13 cellular contexts compared by ENCODE assay signal in genomic region chr1:57489342-57490036, GRCh38.
DNase-seq lines count a peak whose midpoint lies in the region; ATAC-seq and TF ChIP-seq lines count a peak whose summit lies in the region.
"Had no signal": no experiment of that assay in that cellular context is flagged by ENCODE, and none has a peak within 500 bp of the region (broad histone marks: within the 10 kb centered on the region; RNA-seq: fewer than 3 reads in every experiment).

No MANE protein-coding gene starts in this region.

- H3K4me3 ChIP-seq in neuronal stem cell (ENCODE audit: low read length in 2 of 2), result no peak overlapping the region
- H3K4me3 ChIP-seq: hepatocyte had no signal

- WGBS in neuronal stem cell (ENCODE audit: extremely low coverage in 2 of 2, insufficient read length in 2 of 2, insufficient replicate concordance in 1 of 2), 2 donors, result no CpG with 5 or more reads among the region's 5 CpGs

- no peak overlapping the region for H4K91ac ChIP-seq in neuronal stem cell (ENCODE audit: low read depth, low read length, poor library complexity)

- H3K9me3 ChIP-seq in neuronal stem cell (replicated peaks in 1 of 2; ENCODE audit: control insufficient read depth in 2 of 2, insufficient read depth in 1 of 2, low read depth in 1 of 2, low read length in 2 of 2), result no peaks in the 10 kb centered on the region

- H3K4me1 Mint-ChIP-seq in chondrocyte (ENCODE audit: low read depth), result peaks cover 11% of the 10 kb centered on the region
- no peaks in the 10 kb centered on the region for H3K4me1 Mint-ChIP-seq in naive thymus-derived CD8-positive, alpha-beta T cell

- no peak overlapping the region for H2BK12ac ChIP-seq in neuronal stem cell (ENCODE audit: low read length)

- no peak overlapping the region for H4K8ac ChIP-seq in neuronal stem cell (ENCODE audit: low read depth, low read length)

- no peak overlapping the region for H3K23ac ChIP-seq in neuronal stem cell (ENCODE audit: low read depth, low read length, poor library complexity)

- H3K9me3 Mint-ChIP-seq in chondrocyte (ENCODE audit: low read depth), result no peaks in the 10 kb centered on the region
- H3K9me3 Mint-ChIP-seq in naive thymus-derived CD8-positive, alpha-beta T cell, result peaks cover 0 to 5% (median 0%) of the 10 kb centered on the region in 9 donors

- no peaks in the 10 kb centered on the region for H3K36me3 Mint-ChIP-seq in chondrocyte (ENCODE audit: low read depth)
- H3K36me3 Mint-ChIP-seq in naive thymus-derived CD8-positive, alpha-beta T cell, result no peaks in the 10 kb centered on the region

- H3K27me3 Mint-ChIP-seq in chondrocyte (ENCODE audit: low read depth), result no peaks in the 10 kb centered on the region
- peaks cover 1 to 16% (median 4%) of the 10 kb centered on the region in 5 donors for H3K27me3 Mint-ChIP-seq in naive thymus-derived CD8-positive, alpha-beta T cell

- no peak overlapping the region for H3K14ac ChIP-seq in neuronal stem cell (ENCODE audit: low read length)

- DNase-seq in EH (ENCODE audit: low read depth) (peak; percentile 85), NCI-H69 (lab: John Stamatoyannopoulos, UW) (peak; percentile 0), chondrocyte (ENCODE audit: low spot score) (no peak), neuronal stem cell (ENCODE audit: low spot score) (no peak), DMS79 treated with DMSO at 0.1 percent for 48 hours (lab: John Stamatoyannopoulos, UW) (no peak)
- no peak for DNase-seq in naive thymus-derived CD8-positive, alpha-beta T cell
- no peak for DNase-seq in stimulated activated CD4-positive, alpha-beta T cell treated with anti-CD3 and anti-CD28 coated beads, Interleukin-12 subunit alpha, Interleukin-12 subunit beta, amount 100 ng/mL, for 4 hours
- DNase-seq: activated T-cell treated with anti-CD3 and anti-CD28 coated beads, Interleukin-2, amount 50 U/mL, for 4 hours; NCI-H526 treated with DMSO at 0.1 percent for 48 hours; stimulated activated CD8-positive, alpha-beta memory T cell treated with anti-CD3 and anti-CD28 coated beads, Interleukin-4, amount 100 ng/mL, for 48 hours; T1000 had no signal

- no peaks in the 10 kb centered on the region for H3K27me3 ChIP-seq in neuronal stem cell (ENCODE audit: control insufficient read depth in 3 of 3, insufficient read depth in 3 of 3, low read depth in 1 of 3, low read length in 3 of 3)

- H3K18ac ChIP-seq in neuronal stem cell (ENCODE audit: low read length), result no peak overlapping the region

- peak overlapping the region; percentile 60 for H3K27ac Mint-ChIP-seq in chondrocyte (ENCODE audit: unreplicated experiment)
- no peak overlapping the region for H3K27ac Mint-ChIP-seq in naive thymus-derived CD8-positive, alpha-beta T cell

- H3K36me3 ChIP-seq in neuronal stem cell (replicated peaks in 1 of 2; ENCODE audit: control insufficient read depth in 2 of 2, insufficient read depth in 2 of 2, low read length in 2 of 2), result no peaks in the 10 kb centered on the region

- H3K9ac ChIP-seq in neuronal stem cell (ENCODE audit: low read depth, low read length, poor library complexity), result no peak overlapping the region

- H2BK5ac ChIP-seq in neuronal stem cell (ENCODE audit: low read length), result no peak overlapping the region

- H2AFZ ChIP-seq in neuronal stem cell (ENCODE audit: low read length), result peak overlapping the region; percentile 50
- H2AFZ ChIP-seq: hepatocyte had no signal

- no peak overlapping the region for H3K4me2 ChIP-seq in neuronal stem cell (ENCODE audit: insufficient read depth, low read length, poor library complexity, severe bottlenecking)
- H3K4me2 ChIP-seq: hepatocyte had no signal

- ATAC-seq in naive thymus-derived CD8-positive, alpha-beta T cell, result no peak
- no peak for ATAC-seq in HG02840 (IDR thresholded peaks at IDR 0.05; ENCODE audit: low FRiP score, unreplicated experiment)
- ATAC-seq: activated T-cell treated with anti-CD3 and anti-CD28 coated beads, Interleukin-2, amount 50 U/mL, for 4 hours had no signal

- no peak overlapping the region for H2AK5ac ChIP-seq in neuronal stem cell (ENCODE audit: low read depth, low read length)

- peak; percentile 19 for TF ChIP-seq CTCF in chondrocyte (IDR thresholded peaks at IDR 0.05)

- H3K4ac ChIP-seq in neuronal stem cell (ENCODE audit: low read length), result no peak overlapping the region

- POLR2A ChIA-PET in naive thymus-derived CD8-positive, alpha-beta T cell (lab: Charles Lee), result no interaction called here

- H2BK15ac ChIP-seq in neuronal stem cell (ENCODE audit: low read length), result no peak overlapping the region

- peaks cover 3 to 14% of the 10 kb centered on the region in 2 donors for H3K4me1 ChIP-seq in neuronal stem cell (ENCODE audit: control insufficient read depth in 2 of 2, insufficient read depth in 1 of 2, low read depth in 1 of 2, low read length in 2 of 2)

- no peak overlapping the region for H3K27ac ChIP-seq in neuronal stem cell (replicated peaks; ENCODE audit: low read length)
- H3K27ac ChIP-seq: hepatocyte had no signal

- H2BK120ac ChIP-seq in neuronal stem cell (ENCODE audit: low read depth, low read length), result no peak overlapping the region

- H3K4me3 Mint-ChIP-seq in chondrocyte (ENCODE audit: unreplicated experiment), result no peak overlapping the region
- no peak overlapping the region for H3K4me3 Mint-ChIP-seq in naive thymus-derived CD8-positive, alpha-beta T cell
- H3K4me3 Mint-ChIP-seq: activated T-cell treated with anti-CD3 and anti-CD28 coated beads, Interleukin-2, amount 50 U/mL, for 4 hours had no signal

- H3K79me1 ChIP-seq in neuronal stem cell (ENCODE audit: low read depth, low read length), result no peaks in the 10 kb centered on the region

Comparison
In these comparisons a context has a peak if more than half of its experiments do, and no peak if none do; other contexts are left out.
1. DNase-seq: peak in EH (single experiment) and NCI-H69 (single experiment); none in chondrocyte (single experiment), neuronal stem cell (single experiment), naive thymus-derived CD8-positive, alpha-beta T cell (0 of 10), DMS79 treated with DMSO at 0.1 percent for 48 hours (single experiment) and stimulated activated CD4-positive, alpha-beta T cell treated with anti-CD3 and anti-CD28 coated beads, Interleukin-12 subunit alpha, Interleukin-12 subunit beta, amount 100 ng/mL, for 4 hours (single experiment).